In the genomic region with DNA sequence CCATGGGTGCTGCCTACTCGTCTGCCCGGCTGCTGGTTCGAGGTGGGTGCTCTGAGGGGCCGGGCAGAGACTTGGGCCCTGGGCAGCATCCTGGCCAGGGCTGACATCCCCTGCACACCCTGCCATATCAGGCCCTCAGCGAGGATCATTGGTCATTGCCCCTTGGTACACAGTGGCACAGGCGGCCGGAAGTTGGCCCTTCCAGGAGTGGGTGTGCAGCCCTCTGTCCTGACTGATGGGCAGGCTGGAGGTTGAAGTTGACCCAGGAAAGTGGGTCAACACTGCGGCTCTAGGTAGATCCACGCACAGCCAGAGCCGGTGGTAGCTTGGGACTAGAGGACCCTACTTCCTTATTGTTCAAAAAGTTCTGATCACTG, we compare ENCODE assay signal across 18 cellular contexts.
A peak's percentile ranks its signal among the peaks of the same experiment; 100 is the strongest.
DNase-seq lines count a peak whose midpoint lies in the region; ATAC-seq, FAIRE-seq and TF ChIP-seq lines count a peak whose summit lies in the region.
"Had no signal": no experiment of that assay in that cellular context is flagged by ENCODE, and none has a peak within 500 bp of the region (broad histone marks: within the 10 kb centered on the region; RNA-seq: fewer than 3 reads in every experiment).

No MANE protein-coding gene starts in this region.

- H3K18ac ChIP-seq in mesendoderm (ENCODE audit: low read length): no peak overlapping the region

- BruUV-seq in HepG2 (replicated peaks; lab: Mats Ljungman, UMichigan): no TSS peak

- H3K4ac ChIP-seq in mesendoderm (ENCODE audit: low read depth, low read length): no peak overlapping the region

- POLR2A ChIA-PET in HepG2 (lab: Yijun Ruan, JAX): no interaction called here

- no peak overlapping the region for H3K23ac ChIP-seq in mesendoderm (ENCODE audit: low read length)

- TF ChIP-seq POLR2A in right lobe of liver (IDR thresholded peaks at IDR 0.05) (no peak), HepG2 (IDR thresholded peaks at IDR 0.05; ENCODE audit: insufficient read depth in 1 of 2, low read depth in 2 of 2, low read length in 2 of 2) (no peak), sigmoid colon (IDR thresholded peaks at IDR 0.05) (no peak)

- no peak overlapping the region for H4K8ac ChIP-seq in mesendoderm (ENCODE audit: low read depth, low read length)

- no peak overlapping the region for H2AK5ac ChIP-seq in mesendoderm (ENCODE audit: low read length)

- no peak for FAIRE-seq in HepG2 (lab: Jason Lieb, UNC)

- no peak for TF ChIP-seq EP300 in HepG2 (IDR thresholded peaks at IDR 0.05; ENCODE audit: low read depth in 2 of 2, low read length in 2 of 2)
- no peak for TF ChIP-seq EP300 in HepG2 (CRISPR knock-in tag; IDR thresholded peaks at IDR 0.05; ENCODE audit: borderline replicate concordance)
- no peak for TF ChIP-seq EP300 in sigmoid colon (IDR thresholded peaks at IDR 0.05)

- no peak for TF ChIP-seq RAD21 in HepG2 (CRISPR knock-in tag; IDR thresholded peaks at IDR 0.05)

- H3K27me3 ChIP-seq in right lobe of liver (no peaks in the 10 kb centered on the region), HepG2 (ENCODE audit: control insufficient read depth in 1 of 2, insufficient read depth in 2 of 2, low read length in 2 of 2) (peaks cover 6 to 7% of the 10 kb centered on the region in 2 experiments; a peak in 3 of 5 replicates), sigmoid colon (no peaks in the 10 kb centered on the region), mesendoderm (ENCODE audit: insufficient read depth, low read length, poor library complexity) (no peaks in the 10 kb centered on the region)
- H3K27me3 ChIP-seq: BE2C had no signal

- no peak overlapping the region for H2BK15ac ChIP-seq in mesendoderm (replicated peaks; ENCODE audit: low read depth)

- TF ChIP-seq CTCF in right lobe of liver (IDR thresholded peaks at IDR 0.05) (no peak), HepG2 (CRISPR knock-in tag; IDR thresholded peaks at IDR 0.05) (no peak), sigmoid colon (IDR thresholded peaks at IDR 0.05) (no peak)

- no peak overlapping the region for H4K5ac ChIP-seq in mesendoderm (ENCODE audit: low read length)

- H3K4me1 ChIP-seq in right lobe of liver: no peaks in the 10 kb centered on the region
- no peaks in the 10 kb centered on the region for H3K4me1 ChIP-seq in HepG2 (ENCODE audit: insufficient read depth, low read length)
- no peaks in the 10 kb centered on the region for H3K4me1 ChIP-seq in sigmoid colon
- no peaks in the 10 kb centered on the region for H3K4me1 ChIP-seq in mesendoderm (ENCODE audit: control insufficient read depth, low read depth, low read length)
- H3K4me1 ChIP-seq: BE2C, HAP-1 had no signal

- no CpG with 5 or more reads among the region's 10 CpGs for WGBS in right lobe of liver (ENCODE audit: insufficient coverage, low coverage, low lambda C conversion rate, missing lambda C conversion rate)
- 73% methylated on average over 3 of the region's 10 CpGs for WGBS in HepG2 (ENCODE audit: low lambda C conversion rate)
- 93% methylated on average over 10 of the region's 10 CpGs for WGBS in sigmoid colon, 2 donors
- WGBS in mesendoderm (ENCODE audit: extremely low coverage, insufficient coverage, low lambda C conversion rate): no CpG with 5 or more reads among the region's 10 CpGs

- H3K27ac ChIP-seq in right lobe of liver (no peak overlapping the region), HepG2 (ENCODE audit: extremely low read length, insufficient read depth, low read length) (no peak overlapping the region), sigmoid colon (no peak overlapping the region), mesendoderm (ENCODE audit: low read depth, low read length) (no peak overlapping the region)
- H3K27ac ChIP-seq: 22Rv1 had no signal

- no peak for ATAC-seq in right lobe of liver
- no peak for ATAC-seq in HepG2
- ATAC-seq in HG03521 (IDR thresholded peaks at IDR 0.05; ENCODE audit: unreplicated experiment): no peak

- H3K9ac ChIP-seq in HepG2 (ENCODE audit: insufficient read depth, low read depth, low read length) (no peak overlapping the region), mesendoderm (ENCODE audit: low read length) (no peak overlapping the region)

- DNase-seq in activated CD4-positive, alpha-beta T cell treated with anti-CD3 and anti-CD28 coated beads for 48 hours: peak; percentile 1
- no peak for DNase-seq in activated CD4-positive, alpha-beta T cell treated with anti-CD3 and anti-CD28 coated beads, Interleukin-2, amount 50 U/mL, for 1 hour
- DNase-seq in right lobe of liver (peak in 2 of 3 donors; percentile 33 to 34), HepG2 (ENCODE audit: low spot score) (no peak), sigmoid colon (peak; percentile 53), mesendoderm (no peak), ACHN (no peak)
- DNase-seq: Calu3; CD4-positive, alpha-beta memory T cell; DMS53; NCI-H1105 treated with DMSO at 0.1 percent for 48 hours; NCI-H187; NK-92 treated with Interleukin-12 subunit alpha and Interleukin-12 subunit beta, amount 100 ng/mL, for 24 hours; SHP77 treated with DMSO at 0.1 percent for 48 hours had no signal

- no peaks in the 10 kb centered on the region for H3K79me1 ChIP-seq in mesendoderm (ENCODE audit: low read length)

- intact Hi-C loops in right lobe of liver (cut with DNase I) (no loop called here), HepG2 (cut with micrococcal nuclease; ENCODE audit: unreplicated experiment) (no loop called here), sigmoid colon (cut with DNase I) (no loop called here)

- H3K56ac ChIP-seq in mesendoderm (ENCODE audit: low read length): no peak overlapping the region

- in situ Hi-C loops in HepG2 (cut with HindIII; ENCODE audit: extremely low pct_ligation_motif_present, low pct_unique_long_range_greater_than_20kb): no loop called here
- in situ Hi-C loops in ACHN (cut with HindIII; ENCODE audit: low pct_ligation_motif_present, low pct_unique_long_range_greater_than_20kb, low sequenced_read_pairs): no loop called here

- no peak overlapping the region for H2AFZ ChIP-seq in HepG2 (ENCODE audit: low read length)

- no peak overlapping the region for H3K4me3 ChIP-seq in right lobe of liver
- H3K4me3 ChIP-seq in HepG2 (replicated peaks in 1 of 3; ENCODE audit: insufficient read depth in 1 of 3, low read depth in 2 of 3, low read length in 3 of 3): no peak overlapping the region
- no peak overlapping the region for H3K4me3 ChIP-seq in sigmoid colon
- H3K4me3 ChIP-seq in mesendoderm (ENCODE audit: low read length): no peak overlapping the region
- H3K4me3 ChIP-seq: HAP-1 had no signal

- H2BK5ac ChIP-seq in mesendoderm (ENCODE audit: low read length): no peak overlapping the region

- no peaks in the 10 kb centered on the region for H3K9me3 ChIP-seq in right lobe of liver
- H3K9me3 ChIP-seq in HepG2 (ENCODE audit: low read length): no peaks in the 10 kb centered on the region
- H3K9me3 ChIP-seq in sigmoid colon: no peaks in the 10 kb centered on the region
- H3K9me3 ChIP-seq: BE2C, HAP-1 had no signal

- H3K79me2 ChIP-seq in HepG2 (ENCODE audit: insufficient read depth, low read length) (no peaks in the 10 kb centered on the region), mesendoderm (ENCODE audit: control insufficient read depth, insufficient read depth, low read length) (no peaks in the 10 kb centered on the region)

- H2BK120ac ChIP-seq in mesendoderm (ENCODE audit: low read depth, low read length): no peak overlapping the region

- H3K4me2 ChIP-seq in HepG2 (ENCODE audit: low read depth, low read length) (no peak overlapping the region), mesendoderm (ENCODE audit: low read length) (no peak overlapping the region)

- H3K36me3 ChIP-seq in right lobe of liver: no peaks in the 10 kb centered on the region
- H3K36me3 ChIP-seq in HepG2 (replicated peaks in 1 of 2; ENCODE audit: control insufficient read depth in 1 of 2, insufficient read depth in 2 of 2, low read length in 2 of 2): no peaks in the 10 kb centered on the region
- H3K36me3 ChIP-seq in sigmoid colon: no peaks in the 10 kb centered on the region
- no peaks in the 10 kb centered on the region for H3K36me3 ChIP-seq in mesendoderm (ENCODE audit: control insufficient read depth, insufficient read depth, low read length)
- H3K36me3 ChIP-seq: BE2C, HAP-1 had no signal

- CTCF ChIA-PET in HepG2 (lab: Yijun Ruan, JAX; ENCODE audit: low intra/inter-chr PET ratio, low total read pairs): no interaction called here

- no peaks in the 10 kb centered on the region for H4K20me1 ChIP-seq in HepG2 (ENCODE audit: insufficient read depth, low read length)

TF ChIP-seq in HepG2, 621 proteins besides CTCF, POLR2A, EP300 and RAD21 (continues in another document):
- TF ChIP-seq, protein P1, sequence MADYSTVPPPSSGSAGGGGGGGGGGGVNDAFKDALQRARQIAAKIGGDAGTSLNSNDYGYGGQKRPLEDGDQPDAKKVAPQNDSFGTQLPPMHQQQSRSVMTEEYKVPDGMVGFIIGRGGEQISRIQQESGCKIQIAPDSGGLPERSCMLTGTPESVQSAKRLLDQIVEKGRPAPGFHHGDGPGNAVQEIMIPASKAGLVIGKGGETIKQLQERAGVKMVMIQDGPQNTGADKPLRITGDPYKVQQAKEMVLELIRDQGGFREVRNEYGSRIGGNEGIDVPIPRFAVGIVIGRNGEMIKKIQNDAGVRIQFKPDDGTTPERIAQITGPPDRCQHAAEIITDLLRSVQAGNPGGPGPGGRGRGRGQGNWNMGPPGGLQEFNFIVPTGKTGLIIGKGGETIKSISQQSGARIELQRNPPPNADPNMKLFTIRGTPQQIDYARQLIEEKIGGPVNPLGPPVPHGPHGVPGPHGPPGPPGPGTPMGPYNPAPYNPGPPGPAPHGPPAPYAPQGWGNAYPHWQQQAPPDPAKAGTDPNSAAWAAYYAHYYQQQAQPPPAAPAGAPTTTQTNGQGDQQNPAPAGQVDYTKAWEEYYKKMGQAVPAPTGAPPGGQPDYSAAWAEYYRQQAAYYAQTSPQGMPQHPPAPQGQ (CRISPR knock-in tag; IDR thresholded peaks at IDR 0.05; ENCODE audit: borderline replicate concordance): no peak
- TF ChIP-seq ZNF556 (CRISPR knock-in tag; IDR thresholded peaks at IDR 0.05; ENCODE audit: borderline replicate concordance) (no peak), PHF8 (CRISPR knock-in tag; IDR thresholded peaks at IDR 0.05) (no peak)
- TF ChIP-seq, protein P2, sequence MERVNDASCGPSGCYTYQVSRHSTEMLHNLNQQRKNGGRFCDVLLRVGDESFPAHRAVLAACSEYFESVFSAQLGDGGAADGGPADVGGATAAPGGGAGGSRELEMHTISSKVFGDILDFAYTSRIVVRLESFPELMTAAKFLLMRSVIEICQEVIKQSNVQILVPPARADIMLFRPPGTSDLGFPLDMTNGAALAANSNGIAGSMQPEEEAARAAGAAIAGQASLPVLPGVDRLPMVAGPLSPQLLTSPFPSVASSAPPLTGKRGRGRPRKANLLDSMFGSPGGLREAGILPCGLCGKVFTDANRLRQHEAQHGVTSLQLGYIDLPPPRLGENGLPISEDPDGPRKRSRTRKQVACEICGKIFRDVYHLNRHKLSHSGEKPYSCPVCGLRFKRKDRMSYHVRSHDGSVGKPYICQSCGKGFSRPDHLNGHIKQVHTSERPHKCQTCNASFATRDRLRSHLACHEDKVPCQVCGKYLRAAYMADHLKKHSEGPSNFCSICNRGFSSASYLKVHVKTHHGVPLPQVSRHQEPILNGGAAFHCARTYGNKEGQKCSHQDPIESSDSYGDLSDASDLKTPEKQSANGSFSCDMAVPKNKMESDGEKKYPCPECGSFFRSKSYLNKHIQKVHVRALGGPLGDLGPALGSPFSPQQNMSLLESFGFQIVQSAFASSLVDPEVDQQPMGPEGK (CRISPR knock-in tag; IDR thresholded peaks at IDR 0.05): no peak

Comparison
In these comparisons a context has a peak if more than half of its experiments do, and no peak if none do; other contexts are left out.
1. DNase-seq: peak in activated CD4-positive, alpha-beta T cell treated with anti-CD3 and anti-CD28 coated beads for 48 hours (single experiment), right lobe of liver (2 of 3) and sigmoid colon (single experiment); none in activated CD4-positive, alpha-beta T cell treated with anti-CD3 and anti-CD28 coated beads, Interleukin-2, amount 50 U/mL, for 1 hour (single experiment), HepG2 (single experiment), mesendoderm (single experiment) and ACHN (single experiment).